ENCODE assay signal across 11 cellular contexts in genomic region chr3:59566481-59566975, GRCh38.
DNase-seq lines count a peak whose midpoint lies in the region; ATAC-seq and TF ChIP-seq lines count a peak whose summit lies in the region.
"Had no signal": no experiment of that assay in that cellular context is flagged by ENCODE, and none has a peak within 500 bp of the region (broad histone marks: within the 10 kb centered on the region; RNA-seq: fewer than 3 reads in every experiment).

No MANE protein-coding gene starts in this region.

- TF ChIP-seq CTCF in GM12864 (IDR thresholded peaks at IDR 0.05; ENCODE audit: low read depth, low read length, missing control alignments), result no peak

- POLR2A ChIA-PET in naive thymus-derived CD8-positive, alpha-beta T cell (lab: Charles Lee), result no interaction called here

- H3K4me1 ChIP-seq in GM23248 (ENCODE audit: insufficient read depth), result peaks cover 18% of the 10 kb centered on the region

- H3K9me3 Mint-ChIP-seq in T-helper 1 cell treated with Interleukin-12 subunit alpha and Interleukin-12 subunit beta and Interleukin-4 antibody, amounts not matched to agents 30 μg/mL and 1 μg/mL, for 36 hours, result no peaks in the 10 kb centered on the region
- no peaks in the 10 kb centered on the region for H3K9me3 Mint-ChIP-seq in naive thymus-derived CD8-positive, alpha-beta T cell

- 92% methylated on average over 6 of the region's 6 CpGs for WGBS in GM23248 (ENCODE audit: low coverage in 1 of 2, low lambda C conversion rate in 2 of 2, missing lambda C conversion rate in 2 of 2), 2 experiments

- H3K79me2 ChIP-seq in GM23248 (ENCODE audit: insufficient read depth), result no peaks in the 10 kb centered on the region

- peaks cover 2% of the 10 kb centered on the region for H3K36me3 Mint-ChIP-seq in T-helper 1 cell treated with Interleukin-12 subunit alpha and Interleukin-12 subunit beta and Interleukin-4 antibody, amounts not matched to agents 30 μg/mL and 1 μg/mL, for 36 hours (ENCODE audit: low read depth)
- H3K36me3 Mint-ChIP-seq in naive thymus-derived CD8-positive, alpha-beta T cell, result no peaks in the 10 kb centered on the region

- H3K27ac ChIP-seq in substantia nigra (ENCODE audit: low read depth, low read length, poor library complexity, severe bottlenecking) (no peak overlapping the region), GM23248 (no peak overlapping the region)

- peak overlapping the region; percentile 63 for H3K27ac Mint-ChIP-seq in T-helper 1 cell treated with Interleukin-12 subunit alpha and Interleukin-12 subunit beta and Interleukin-4 antibody, amounts not matched to agents 30 μg/mL and 1 μg/mL, for 36 hours
- no peak overlapping the region for H3K27ac Mint-ChIP-seq in naive thymus-derived CD8-positive, alpha-beta T cell
- H3K27ac Mint-ChIP-seq: activated naive CD8-positive, alpha-beta T cell treated with anti-CD3 and anti-CD28 coated beads, Interleukin-2, amount 10 ng/mL, durations not matched to agents 7 days and 5 days had no signal

- H3K9me3 ChIP-seq in GM23248 (ENCODE audit: low read depth), result no peaks in the 10 kb centered on the region
- H3K9me3 ChIP-seq: SK-N-SH had no signal

- no peaks in the 10 kb centered on the region for H3K27me3 ChIP-seq in GM23248 (replicated peaks; ENCODE audit: insufficient read depth)

- H3K9ac ChIP-seq in GM23248, result no peak overlapping the region
- H3K9ac ChIP-seq: SK-N-SH had no signal

- H2AFZ ChIP-seq in GM23248, result no peak overlapping the region

- no peaks in the 10 kb centered on the region for H3K27me3 Mint-ChIP-seq in T-helper 1 cell treated with Interleukin-12 subunit alpha and Interleukin-12 subunit beta and Interleukin-4 antibody, amounts not matched to agents 30 μg/mL and 1 μg/mL, for 36 hours (ENCODE audit: low read depth)
- H3K27me3 Mint-ChIP-seq in naive thymus-derived CD8-positive, alpha-beta T cell, result no peaks in the 10 kb centered on the region

- H3K4me3 Mint-ChIP-seq in T-helper 1 cell treated with Interleukin-12 subunit alpha and Interleukin-12 subunit beta and Interleukin-4 antibody, amounts not matched to agents 30 μg/mL and 1 μg/mL, for 36 hours, result no peak overlapping the region
- no peak overlapping the region for H3K4me3 Mint-ChIP-seq in naive thymus-derived CD8-positive, alpha-beta T cell
- H3K4me3 Mint-ChIP-seq: activated naive CD8-positive, alpha-beta T cell treated with anti-CD3 and anti-CD28 coated beads, Interleukin-2, amount 10 ng/mL, durations not matched to agents 7 days and 5 days had no signal

- H3K4me1 Mint-ChIP-seq in T-helper 1 cell treated with Interleukin-12 subunit alpha and Interleukin-12 subunit beta and Interleukin-4 antibody, amounts not matched to agents 30 μg/mL and 1 μg/mL, for 36 hours (ENCODE audit: low read depth), result peaks cover 7% of the 10 kb centered on the region
- H3K4me1 Mint-ChIP-seq in naive thymus-derived CD8-positive, alpha-beta T cell, result peaks cover 0 to 7% (median 6%) of the 10 kb centered on the region in 4 donors

- no peak overlapping the region for H3K4me2 ChIP-seq in GM23248 (ENCODE audit: unreplicated experiment)
- H3K4me2 ChIP-seq: SK-N-SH had no signal

- H3K4me3 ChIP-seq in GM12864 (ENCODE audit: low read depth, low read length) (no peak overlapping the region), GM23248 (no peak overlapping the region)
- H3K4me3 ChIP-seq: K562 had no signal

- no peaks in the 10 kb centered on the region for H3K36me3 ChIP-seq in GM23248 (ENCODE audit: low read depth)

- peaks cover 20% of the 10 kb centered on the region; the same call in 1 of the 2 replicates for H3F3A ChIP-seq in GM23248 (ENCODE audit: insufficient read depth)

- ATAC-seq in GM19035 (IDR thresholded peaks at IDR 0.05; ENCODE audit: unreplicated experiment) (peak; percentile 98), HG02870 (IDR thresholded peaks at IDR 0.05; ENCODE audit: unreplicated experiment) (peak; percentile 99)
- ATAC-seq in naive thymus-derived CD8-positive, alpha-beta T cell, result no peak
- ATAC-seq: K562 had no signal

- DNase-seq in GM12864 (ENCODE audit: low read depth) (peak; percentile 71), substantia nigra (lab: John Stamatoyannopoulos, UW) (no peak), NOMO-1 treated with dmso at 0.1 percent for 144 hours (lab: John Stamatoyannopoulos, UW; ENCODE audit: unreplicated experiment) (no peak), GM23248 (no peak)
- no peak for DNase-seq in naive thymus-derived CD8-positive, alpha-beta T cell
- DNase-seq: activated naive CD8-positive, alpha-beta T cell treated with anti-CD3 and anti-CD28 coated beads, Interleukin-2, amount 10 ng/mL, durations not matched to agents 7 days and 5 days; SK-N-SH had no signal

- H3K9me2 ChIP-seq in GM23248 (ENCODE audit: insufficient read depth), result no peaks in the 10 kb centered on the region
- H3K9me2 ChIP-seq: SK-N-SH had no signal

- H4K20me1 ChIP-seq in GM23248 (ENCODE audit: insufficient read depth), result no peaks in the 10 kb centered on the region

- in situ Hi-C loops in GM23248 (cut with MboI), result no loop called here

Comparison
In these comparisons a context has a peak if more than half of its experiments do, and no peak if none do; other contexts are left out.
1. ATAC-seq: peak in GM19035 (single experiment) and HG02870 (single experiment); none in naive thymus-derived CD8-positive, alpha-beta T cell (0 of 2).